1 cellular context compared by ENCODE assay signal in the genomic region with DNA sequence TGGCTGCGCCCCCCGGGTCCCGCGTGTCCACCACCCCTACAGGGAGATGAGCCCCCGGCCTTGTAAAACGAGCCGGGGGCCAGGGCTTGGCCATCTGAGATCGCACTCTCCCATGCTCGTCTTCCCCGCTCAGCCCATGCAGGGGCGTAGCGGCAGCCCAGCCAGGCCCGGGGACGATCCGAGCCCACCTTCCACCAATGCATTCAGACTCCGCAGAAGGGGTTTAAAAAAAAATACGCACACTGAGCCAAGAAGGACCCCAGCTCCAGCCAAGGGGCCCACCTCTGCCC.
A peak's percentile ranks its signal among the peaks of the same experiment; 100 is the strongest.
TF ChIP-seq lines count a peak whose summit lies in the region.

No MANE protein-coding gene starts in this region.

TF ChIP-seq in HepG2, 621 proteins besides CTCF, POLR2A, EP300 and RAD21 (continued from another document and continues in another):
- TF ChIP-seq SMAD1 (CRISPR knock-in tag; IDR thresholded peaks at IDR 0.05; ENCODE audit: borderline replicate concordance, low read depth) (0 out of 2 replicates have a peak, but pooled peaks have one; percentile 25), HNF1B (CRISPR knock-in tag; IDR thresholded peaks at IDR 0.05) (peak; percentile 55; the same call in 1 of the 2 replicates), ZBTB14 (CRISPR knock-in tag; IDR thresholded peaks at IDR 0.05) (no peak), ZNF768 (CRISPR knock-in tag; IDR thresholded peaks at IDR 0.05) (peak; percentile 60; the same call in 1 of the 2 replicates), U2AF2 (IDR thresholded peaks at IDR 0.05; ENCODE audit: low read depth, low read length) (no peak), ZNF34 (CRISPR knock-in tag; IDR thresholded peaks at IDR 0.05; ENCODE audit: borderline replicate concordance) (no peak), NR2F1 (CRISPR knock-in tag; IDR thresholded peaks at IDR 0.05) (no peak; a peak in 1 of 4 replicates), NR0B2 (CRISPR knock-in tag; IDR thresholded peaks at IDR 0.05) (peak; percentile 22), MED8 (CRISPR knock-in tag; IDR thresholded peaks at IDR 0.05; ENCODE audit: insufficient replicate concordance) (no peak), REL (CRISPR knock-in tag; conservative IDR thresholded peaks at IDR 0.05) (no peak), HDAC2 (CRISPR knock-in tag; IDR thresholded peaks at IDR 0.05) (peak; percentile 37; the same call in 1 of the 2 replicates), ZNF383 (CRISPR knock-in tag; IDR thresholded peaks at IDR 0.05; ENCODE audit: borderline replicate concordance) (no peak), ZSCAN25 (CRISPR knock-in tag; IDR thresholded peaks at IDR 0.05) (no peak), HES4 (CRISPR knock-in tag; IDR thresholded peaks at IDR 0.05; ENCODE audit: borderline replicate concordance) (peak; percentile 67; the same call in 1 of the 2 replicates), THAP11 (CRISPR knock-in tag; IDR thresholded peaks at IDR 0.05) (no peak), HOXA5 (CRISPR knock-in tag; IDR thresholded peaks at IDR 0.05) (0 out of 2 replicates have a peak, but pooled peaks have one; percentile 6), ZNF501 (CRISPR knock-in tag; IDR thresholded peaks at IDR 0.05) (peak; percentile 72; the same call in 1 of the 2 replicates), PRDM10 (CRISPR knock-in tag; IDR thresholded peaks at IDR 0.05; ENCODE audit: low read depth) (no peak), MEF2D (CRISPR knock-in tag; IDR thresholded peaks at IDR 0.05) (no peak), HNRNPLL (IDR thresholded peaks at IDR 0.05; ENCODE audit: low read depth, low read length, poor library complexity, severe bottlenecking) (peak; percentile 3), ISX (CRISPR knock-in tag; conservative IDR thresholded peaks at IDR 0.05) (no peak), ARID4A (CRISPR knock-in tag; IDR thresholded peaks at IDR 0.05; ENCODE audit: borderline replicate concordance) (0 out of 2 replicates have a peak, but pooled peaks have one; percentile 48), CENPX (CRISPR knock-in tag; IDR thresholded peaks at IDR 0.05) (no peak), ZNF563 (CRISPR knock-in tag; IDR thresholded peaks at IDR 0.05) (peak; percentile 42; the same call in 1 of the 2 replicates), RFXANK (CRISPR knock-in tag; IDR thresholded peaks at IDR 0.05) (no peak), TBX2 (CRISPR knock-in tag; IDR thresholded peaks at IDR 0.05; ENCODE audit: borderline replicate concordance) (no peak), ZNF446 (CRISPR knock-in tag; IDR thresholded peaks at IDR 0.05) (0 out of 2 replicates have a peak, but pooled peaks have one; percentile 79), NFATC3 (CRISPR knock-in tag; IDR thresholded peaks at IDR 0.05) (no peak), ZNF776 (CRISPR knock-in tag; IDR thresholded peaks at IDR 0.05) (0 out of 2 replicates have a peak, but pooled peaks have one; percentile 34), ZNF10 (CRISPR knock-in tag; IDR thresholded peaks at IDR 0.05; ENCODE audit: borderline replicate concordance, low read depth) (no peak), ERF (CRISPR knock-in tag; IDR thresholded peaks at IDR 0.05) (no peak), ADNP (CRISPR knock-in tag; IDR thresholded peaks at IDR 0.05) (no peak), MEIS2 (CRISPR knock-in tag; IDR thresholded peaks at IDR 0.05) (0 out of 2 replicates have a peak, but pooled peaks have one; percentile 28), SP2 (CRISPR knock-in tag; IDR thresholded peaks at IDR 0.05) (no peak), ARID2 (CRISPR knock-in tag; IDR thresholded peaks at IDR 0.05; ENCODE audit: borderline replicate concordance) (no peak), RBFOX2 (IDR thresholded peaks at IDR 0.05; ENCODE audit: low read depth, low read length) (no peak; the same call in 1 of the 2 replicates), ZNF160 (CRISPR knock-in tag; IDR thresholded peaks at IDR 0.05) (no peak), ZNF343 (CRISPR knock-in tag; IDR thresholded peaks at IDR 0.05) (no peak), PTBP1 (IDR thresholded peaks at IDR 0.05; ENCODE audit: low read depth, low read length, poor library complexity, severe bottlenecking) (no peak), ZNF546 (CRISPR knock-in tag; conservative IDR thresholded peaks at IDR 0.05) (no peak), HIC2 (CRISPR knock-in tag; IDR thresholded peaks at IDR 0.05; ENCODE audit: low read depth) (0 out of 2 replicates have a peak, but pooled peaks have one; percentile 44)
- TF ChIP-seq, protein P1, sequence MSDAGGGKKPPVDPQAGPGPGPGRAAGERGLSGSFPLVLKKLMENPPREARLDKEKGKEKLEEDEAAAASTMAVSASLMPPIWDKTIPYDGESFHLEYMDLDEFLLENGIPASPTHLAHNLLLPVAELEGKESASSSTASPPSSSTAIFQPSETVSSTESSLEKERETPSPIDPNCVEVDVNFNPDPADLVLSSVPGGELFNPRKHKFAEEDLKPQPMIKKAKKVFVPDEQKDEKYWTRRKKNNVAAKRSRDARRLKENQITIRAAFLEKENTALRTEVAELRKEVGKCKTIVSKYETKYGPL (CRISPR knock-in tag; IDR thresholded peaks at IDR 0.05): no peak
- TF ChIP-seq, protein P2, sequence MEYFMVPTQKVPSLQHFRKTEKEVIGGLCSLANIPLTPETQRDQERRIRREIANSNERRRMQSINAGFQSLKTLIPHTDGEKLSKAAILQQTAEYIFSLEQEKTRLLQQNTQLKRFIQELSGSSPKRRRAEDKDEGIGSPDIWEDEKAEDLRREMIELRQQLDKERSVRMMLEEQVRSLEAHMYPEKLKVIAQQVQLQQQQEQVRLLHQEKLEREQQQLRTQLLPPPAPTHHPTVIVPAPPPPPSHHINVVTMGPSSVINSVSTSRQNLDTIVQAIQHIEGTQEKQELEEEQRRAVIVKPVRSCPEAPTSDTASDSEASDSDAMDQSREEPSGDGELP (IDR thresholded peaks at IDR 0.05; ENCODE audit: borderline replicate concordance, low read depth): no peak
- TF ChIP-seq, protein P3, sequence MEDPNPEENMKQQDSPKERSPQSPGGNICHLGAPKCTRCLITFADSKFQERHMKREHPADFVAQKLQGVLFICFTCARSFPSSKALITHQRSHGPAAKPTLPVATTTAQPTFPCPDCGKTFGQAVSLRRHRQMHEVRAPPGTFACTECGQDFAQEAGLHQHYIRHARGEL (CRISPR knock-in tag; IDR thresholded peaks at IDR 0.05): no peak
- TF ChIP-seq, protein P4, sequence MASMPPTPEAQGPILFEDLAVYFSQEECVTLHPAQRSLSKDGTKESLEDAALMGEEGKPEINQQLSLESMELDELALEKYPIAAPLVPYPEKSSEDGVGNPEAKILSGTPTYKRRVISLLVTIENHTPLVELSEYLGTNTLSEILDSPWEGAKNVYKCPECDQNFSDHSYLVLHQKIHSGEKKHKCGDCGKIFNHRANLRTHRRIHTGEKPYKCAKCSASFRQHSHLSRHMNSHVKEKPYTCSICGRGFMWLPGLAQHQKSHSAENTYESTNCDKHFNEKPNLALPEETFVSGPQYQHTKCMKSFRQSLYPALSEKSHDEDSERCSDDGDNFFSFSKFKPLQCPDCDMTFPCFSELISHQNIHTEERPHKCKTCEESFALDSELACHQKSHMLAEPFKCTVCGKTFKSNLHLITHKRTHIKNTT (CRISPR knock-in tag; IDR thresholded peaks at IDR 0.05): 0 out of 2 replicates have a peak, but pooled peaks have one; percentile 65
